Comparison of ENCODE assay signal across 13 cellular contexts in the genomic region with DNA sequence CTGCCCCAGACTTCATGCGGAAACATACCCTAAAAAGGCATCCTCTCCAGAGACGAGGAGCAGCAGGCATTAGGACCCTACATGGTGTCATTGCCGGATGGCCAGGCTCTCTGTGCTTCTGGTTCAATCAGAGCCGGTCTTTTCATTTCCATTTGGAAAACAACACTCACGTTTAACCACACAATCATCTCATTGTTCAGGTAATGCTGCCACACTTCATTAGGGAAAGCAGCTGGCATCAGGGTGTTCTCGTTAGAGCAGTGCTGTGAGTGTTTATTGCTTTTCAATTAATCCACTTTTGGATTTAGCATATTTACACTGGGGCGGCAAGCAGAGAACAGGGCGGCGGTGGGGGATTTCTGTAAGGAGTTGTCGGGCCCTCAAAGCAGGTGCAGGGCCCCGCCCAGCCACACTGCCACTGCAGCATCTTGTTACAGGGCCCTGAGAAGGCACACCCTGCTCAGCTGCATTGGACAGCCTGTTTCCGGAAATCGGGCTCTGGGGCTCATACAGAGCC.
A peak's percentile ranks its signal among the peaks of the same experiment; 100 is the strongest.
DNase-seq lines count a peak whose midpoint lies in the region; ATAC-seq, FAIRE-seq and TF ChIP-seq lines count a peak whose summit lies in the region.
"Had no signal": no experiment of that assay in that cellular context is flagged by ENCODE, and none has a peak within 500 bp of the region (broad histone marks: within the 10 kb centered on the region; RNA-seq: fewer than 3 reads in every experiment).

No MANE protein-coding gene starts in this region.

- peak; percentile 57 for DNase-seq in NCI-H1048 (lab: John Stamatoyannopoulos, UW)
- peak; percentile 96 for DNase-seq in NCI-H510A treated with DMSO at 0.1 percent for 48 hours (lab: John Stamatoyannopoulos, UW)
- DNase-seq in iPS DF 19.7 (ENCODE audit: low read depth, low spot score) = peak; percentile 45
- no peak for DNase-seq in putamen (ENCODE audit: low spot score)
- DNase-seq in natural killer cell = no peak
- no peak for DNase-seq in RCC 7860 (ENCODE audit: low spot score)
- DNase-seq: CD8-positive, alpha-beta T cell; heart right ventricle; NCI-H446 treated with DMSO at 0.1 percent for 48 hours had no signal

- no peaks in the 10 kb centered on the region for H3K36me3 Mint-ChIP-seq in natural killer cell
- H3K36me3 Mint-ChIP-seq: CD8-positive, alpha-beta T cell had no signal

- peak overlapping the region; percentile 41 for H3K4me3 ChIP-seq in rectal smooth muscle tissue (ENCODE audit: low read length)
- H3K4me3 ChIP-seq: coronary artery, heart right ventricle had no signal

- H3K4me1 Mint-ChIP-seq in natural killer cell = no peaks in the 10 kb centered on the region

- H3K9ac ChIP-seq in rectal smooth muscle tissue (ENCODE audit: low read length) = no peak overlapping the region

- intact Hi-C loops in natural killer cell (cut with micrococcal nuclease) = no loop called here

- no peak for ATAC-seq in GM18909 (IDR thresholded peaks at IDR 0.05; ENCODE audit: poor library complexity, unreplicated experiment)
- ATAC-seq in natural killer cell = no peak
- ATAC-seq: CD8-positive, alpha-beta T cell; heart right ventricle had no signal

- TF ChIP-seq CTCF in natural killer cell (IDR thresholded peaks at IDR 0.05) = no peak

- no peak for FAIRE-seq in RCC 7860 (lab: Jason Lieb, UNC)

- no peaks in the 10 kb centered on the region for H3K27me3 ChIP-seq in rectal smooth muscle tissue (ENCODE audit: control insufficient read depth, insufficient read depth, low read length)

- H3K36me3 ChIP-seq in rectal smooth muscle tissue (ENCODE audit: control insufficient read depth, insufficient read depth, low read length) = no peaks in the 10 kb centered on the region
- H3K36me3 ChIP-seq: heart right ventricle had no signal

- peak overlapping the region; percentile 95 for H3K27ac ChIP-seq in rectal smooth muscle tissue (ENCODE audit: low read depth, low read length)
- H3K27ac ChIP-seq: coronary artery, heart right ventricle had no signal

- H3K27ac Mint-ChIP-seq in natural killer cell = no peak overlapping the region
- H3K27ac Mint-ChIP-seq: CD8-positive, alpha-beta T cell; T-helper 2 cell treated with Interferon-gamma antibody and Interleukin-4, amounts not matched to agents 5 μg/mL and 100 μg/mL, for 36 hours had no signal

- peaks cover 13% of the 10 kb centered on the region for H3K4me1 ChIP-seq in rectal smooth muscle tissue (ENCODE audit: control insufficient read depth, insufficient read depth, low read length)
- H3K4me1 ChIP-seq: heart right ventricle had no signal

- no peaks in the 10 kb centered on the region for H3K9me3 Mint-ChIP-seq in natural killer cell

- peaks cover 8 to 15% of the 10 kb centered on the region in 2 donors for H3K27me3 Mint-ChIP-seq in natural killer cell (ENCODE audit: low read depth in 2 of 2)

- no peak overlapping the region for H3K4me3 Mint-ChIP-seq in natural killer cell
- H3K4me3 Mint-ChIP-seq: CD8-positive, alpha-beta T cell; T-helper 2 cell treated with Interferon-gamma antibody and Interleukin-4, amounts not matched to agents 5 μg/mL and 100 μg/mL, for 36 hours had no signal

Comparison
In these comparisons a context has a peak if more than half of its experiments do, and no peak if none do; other contexts are left out.
1. DNase-seq: peak in NCI-H1048 (single experiment), NCI-H510A treated with DMSO at 0.1 percent for 48 hours (single experiment) and iPS DF 19.7 (single experiment); none in putamen (single experiment), natural killer cell (single experiment) and RCC 7860 (single experiment).